ENCODE assay signal across 8 cellular contexts in genomic region chr3:15108082-15108545, GRCh38. TPM values are rescaled to one million over a fixed set of nuclear protein-coding genes. Genes with fewer than 3 reads are reported as not detected.
A peak's percentile ranks its signal among the peaks of the same experiment; 100 is the strongest.
DNase-seq lines count a peak whose midpoint lies in the region; ATAC-seq, FAIRE-seq and TF ChIP-seq lines count a peak whose summit lies in the region.

No MANE protein-coding gene starts in this region.

- no peaks in the 10 kb centered on the region for H3K9me3 ChIP-seq in HepG2 (ENCODE audit: low read length)

- H3K4me1 Mint-ChIP-seq in chondrocyte (ENCODE audit: low read depth), result peaks cover 6% of the 10 kb centered on the region

- no peaks in the 10 kb centered on the region for H3K36me3 Mint-ChIP-seq in chondrocyte (ENCODE audit: low read depth)

- no peak overlapping the region for H3K4me3 Mint-ChIP-seq in chondrocyte (ENCODE audit: unreplicated experiment)

- peaks cover 39% of the 10 kb centered on the region for H3K4me1 ChIP-seq in HepG2 (ENCODE audit: insufficient read depth, low read length)

- no peak overlapping the region for H3K27ac Mint-ChIP-seq in chondrocyte (ENCODE audit: unreplicated experiment)

- peak; percentile 28 for FAIRE-seq in HepG2 (lab: Jason Lieb, UNC)

- no TSS peak for BruUV-seq in HepG2 (replicated peaks; lab: Mats Ljungman, UMichigan)

- ATAC-seq in HG02610 (IDR thresholded peaks at IDR 0.05; ENCODE audit: unreplicated experiment) (peak; percentile 51), HepG2 (peak; percentile 94), HG03457 (IDR thresholded peaks at IDR 0.05; ENCODE audit: unreplicated experiment) (no peak)

- peaks cover 0 to 2% of the 10 kb centered on the region in 2 experiments; a peak in 1 of 5 replicates for H3K27me3 ChIP-seq in HepG2 (ENCODE audit: control insufficient read depth in 1 of 2, insufficient read depth in 2 of 2, low read length in 2 of 2)

- POLR2A ChIA-PET in GM10248 (lab: Yijun Ruan, JAX) (no interaction called here), HepG2 (lab: Yijun Ruan, JAX) (interaction anchor here (0.9 to 2.6 kb wide), 3 partner anchors 9 to 97 kb away, joined by 4 to 17 read pairs (median 13); partner anchors contain the start of genes CAPN7, MRPS25 and RBSN)

- 23% methylated on average over 4 of the region's 11 CpGs for WGBS in HepG2 (ENCODE audit: low lambda C conversion rate)

- H3K9me3 Mint-ChIP-seq in chondrocyte (ENCODE audit: low read depth), result no peaks in the 10 kb centered on the region

- H3K9ac ChIP-seq in HepG2 (ENCODE audit: insufficient read depth, low read depth, low read length), result peak overlapping the region; percentile 44

- intact Hi-C loops in HepG2 (cut with micrococcal nuclease; ENCODE audit: unreplicated experiment), result loop anchor here (1.0 to 5.0 kb wide), 2 partner anchors 270 to 299 kb away; no protein-coding TSS in a partner anchor

- TF ChIP-seq CTCF in GM10248 (IDR thresholded peaks at IDR 0.05; ENCODE audit: control extremely low read depth, extremely low read depth, low read depth, missing control alignments), result peak; percentile 90
- peak; percentile 96 for TF ChIP-seq CTCF in chondrocyte (IDR thresholded peaks at IDR 0.05)
- TF ChIP-seq CTCF in HepG2 (CRISPR knock-in tag; IDR thresholded peaks at IDR 0.05), result peak; percentile 95

- in situ Hi-C loops in HepG2 (cut with HindIII; ENCODE audit: extremely low pct_ligation_motif_present, low pct_unique_long_range_greater_than_20kb), result loop anchor here (10.0 kb wide), 1 partner anchor 297 kb away; no protein-coding TSS in a partner anchor

- H4K20me1 ChIP-seq in HepG2 (ENCODE audit: insufficient read depth, low read length), result no peaks in the 10 kb centered on the region

- no peak overlapping the region for H2AFZ ChIP-seq in HepG2 (ENCODE audit: low read length)

- peak overlapping the region; percentile 66 for H3K27ac ChIP-seq in HepG2 (ENCODE audit: extremely low read length, insufficient read depth, low read length)

- peak overlapping the region; percentile 99 for H3K4me2 ChIP-seq in HepG2 (ENCODE audit: low read depth, low read length)

- no peak for TF ChIP-seq EP300 in HepG2 (IDR thresholded peaks at IDR 0.05; ENCODE audit: low read depth in 2 of 2, low read length in 2 of 2)
- TF ChIP-seq EP300 in HepG2 (CRISPR knock-in tag; IDR thresholded peaks at IDR 0.05; ENCODE audit: borderline replicate concordance), result no peak

- DNase-seq in GM10248 (ENCODE audit: extremely low spot score) (peak; percentile 87), NCI-H2171 treated with DMSO at 0.1 percent for 48 hours (lab: John Stamatoyannopoulos, UW) (peak; percentile 24), chondrocyte (ENCODE audit: low spot score) (no peak), HepG2 (ENCODE audit: low spot score) (peak; percentile 64)
- DNase-seq in activated CD4-positive, CD25-positive, alpha-beta regulatory T cell treated with anti-CD3 and anti-CD28 coated beads, Interleukin-2, amount 50 U/mL, for 72 hours, result peak; percentile 81
- DNase-seq in stimulated activated CD4-positive, alpha-beta T cell treated with anti-CD3 and anti-CD28 coated beads, Interleukin-4, amount 100 ng/mL, for 4 hours, result peak; percentile 58 to 72

- CTCF ChIA-PET in GM10248 (lab: Yijun Ruan, JAX), result interaction anchor here (0.6 to 7.0 kb wide), 42 partner anchors 9 to 450 kb away, joined by 3 to 92 read pairs (median 4); partner anchors contain the start of genes CAPN7, RBSN and SH3BP5
- CTCF ChIA-PET in HepG2 (lab: Yijun Ruan, JAX; ENCODE audit: low intra/inter-chr PET ratio, low total read pairs), result interaction anchor here (1.0 to 1.2 kb wide), 2 partner anchors 270 to 297 kb away, joined by 5 to 6 read pairs; no protein-coding TSS in a partner anchor

- no peak for TF ChIP-seq POLR2A in HepG2 (IDR thresholded peaks at IDR 0.05; ENCODE audit: insufficient read depth in 1 of 2, low read depth in 2 of 2, low read length in 2 of 2)

- H3K36me3 ChIP-seq in HepG2 (replicated peaks in 1 of 2; ENCODE audit: control insufficient read depth in 1 of 2, insufficient read depth in 2 of 2, low read length in 2 of 2), result no peaks in the 10 kb centered on the region

- TF ChIP-seq RAD21 in HepG2 (CRISPR knock-in tag; IDR thresholded peaks at IDR 0.05), result peak; percentile 91

- H3K27me3 Mint-ChIP-seq in chondrocyte (ENCODE audit: low read depth), result peaks cover 1% of the 10 kb centered on the region

- no peaks in the 10 kb centered on the region for H3K79me2 ChIP-seq in HepG2 (ENCODE audit: insufficient read depth, low read length)

- H3K4me3 ChIP-seq in HepG2 (replicated peaks in 1 of 3; ENCODE audit: insufficient read depth in 1 of 3, low read depth in 2 of 3, low read length in 3 of 3), result peak overlapping the region; percentile 35 to 62 (median 52); a peak in 5 of 6 replicates

TF ChIP-seq in HepG2, 621 proteins besides CTCF, POLR2A, EP300 and RAD21 (continues in another document):
- TF ChIP-seq ZNF773 (CRISPR knock-in tag; IDR thresholded peaks at IDR 0.05; ENCODE audit: borderline replicate concordance) (no peak), ZNF20 (CRISPR knock-in tag; IDR thresholded peaks at IDR 0.05) (no peak), ZNF292 (CRISPR knock-in tag; IDR thresholded peaks at IDR 0.05; ENCODE audit: borderline replicate concordance, low read depth) (0 out of 2 replicates have a peak, but pooled peaks have one; percentile 5), SAFB2 (CRISPR knock-in tag; IDR thresholded peaks at IDR 0.05; ENCODE audit: borderline replicate concordance, low read depth) (no peak), ZNF615 (CRISPR knock-in tag; IDR thresholded peaks at IDR 0.05; ENCODE audit: borderline replicate concordance) (0 out of 2 replicates have a peak, but pooled peaks have one; percentile 22), HNRNPK (IDR thresholded peaks at IDR 0.05; ENCODE audit: low read depth, low read length, poor library complexity, severe bottlenecking) (no peak), ZNF530 (CRISPR knock-in tag; IDR thresholded peaks at IDR 0.05; ENCODE audit: low read depth) (no peak), ZFP82 (CRISPR knock-in tag; IDR thresholded peaks at IDR 0.05; ENCODE audit: borderline replicate concordance) (no peak), ZNF354B (CRISPR knock-in tag; IDR thresholded peaks at IDR 0.05) (no peak)

RNA-seq across cellular contexts. Expression of gene RBSN, which starts 9.2 kb away (rescaled TPM):
- 22.3 to 31.4 TPM (median 24.1 TPM) in 3 replicates for total RNA-seq in chondrocyte
- total RNA-seq in HepG2 (2016; rRNA removed; fragmentation: Illumina TruSeq; extraction: Trizol), result 11.8 and 14.7 TPM in 2 replicates
- total RNA-seq in HepG2 (2016; cell fraction: cytosol; rRNA removed; fragmentation: Illumina TruSeq; extraction: Trizol; ENCODE audit: low read depth), result 3.7 and 3.9 TPM in 2 replicates
- total RNA-seq in HepG2 (2016; cell fraction: insoluble cytoplasmic fraction; rRNA removed; fragmentation: Illumina TruSeq; extraction: Trizol), result 10.8 and 13.0 TPM in 2 replicates
- 10.4 and 11.3 TPM in 2 replicates for total RNA-seq in HepG2 (2016; cell fraction: membrane; rRNA removed; fragmentation: Illumina TruSeq; extraction: Trizol)
- 10.6 and 12.4 TPM in 2 replicates for total RNA-seq in HepG2 (2016; cell fraction: nucleus; rRNA removed; fragmentation: Illumina TruSeq; extraction: Trizol)
- 7.9 and 9.4 TPM in 2 replicates for polyA plus RNA-seq in HepG2 (2011; rRNA removed)
- 3.7 and 5.1 TPM in 2 replicates for polyA plus RNA-seq in HepG2 (2011; cell fraction: cytosol; rRNA removed)
- 22.2 and 23.7 TPM in 2 replicates for polyA plus RNA-seq in HepG2 (2011; cell fraction: nucleus; rRNA removed)
- polyA plus RNA-seq in HepG2 (2012), result 8.1 and 8.8 TPM in 2 replicates
- polyA plus RNA-seq in HepG2 (2016; cell fraction: cytosol; fragmentation: Illumina TruSeq; extraction: Trizol; ENCODE audit: low read depth), result 3.3 and 4.1 TPM in 2 replicates
- polyA plus RNA-seq in HepG2 (2016; cell fraction: insoluble cytoplasmic fraction; fragmentation: Illumina TruSeq; extraction: Trizol; ENCODE audit: low read depth), result 8.2 and 9.0 TPM in 2 replicates
- polyA plus RNA-seq in HepG2 (2016; cell fraction: membrane; fragmentation: Illumina TruSeq; extraction: Trizol; ENCODE audit: low read depth), result 5.9 and 6.1 TPM in 2 replicates
- polyA plus RNA-seq in HepG2 (2016; cell fraction: nucleus; fragmentation: Illumina TruSeq; extraction: Trizol; ENCODE audit: insufficient read depth, low read depth), result 15.4 and 16.1 TPM in 2 replicates
- polyA minus RNA-seq in HepG2 (2011; rRNA and poly(A)+ RNA removed; ENCODE audit: low replicate concordance), result 15.6 and 28.8 TPM in 2 replicates
- 7.3 and 10.0 TPM in 2 replicates for polyA minus RNA-seq in HepG2 (2011; cell fraction: cytosol; rRNA and poly(A)+ RNA removed)
- polyA minus RNA-seq in HepG2 (2011; cell fraction: nucleus; rRNA and poly(A)+ RNA removed), result 15.7 and 18.5 TPM in 2 replicates

RNA-seq across cellular contexts. Expression of gene MRPS25, which starts 43.0 kb away (rescaled TPM):
- total RNA-seq in chondrocyte (29.5 to 35.7 TPM (median 29.8 TPM) in 3 replicates), HepG2 (2016; rRNA removed; fragmentation: Illumina TruSeq; extraction: Trizol) (69.2 and 74.3 TPM in 2 replicates)
- total RNA-seq in HepG2 (2016; cell fraction: cytosol; rRNA removed; fragmentation: Illumina TruSeq; extraction: Trizol; ENCODE audit: low read depth), result 14.2 and 14.8 TPM in 2 replicates
- 70.2 and 72.6 TPM in 2 replicates for total RNA-seq in HepG2 (2016; cell fraction: insoluble cytoplasmic fraction; rRNA removed; fragmentation: Illumina TruSeq; extraction: Trizol)
- 27.9 and 28.9 TPM in 2 replicates for total RNA-seq in HepG2 (2016; cell fraction: membrane; rRNA removed; fragmentation: Illumina TruSeq; extraction: Trizol)
- total RNA-seq in HepG2 (2016; cell fraction: nucleus; rRNA removed; fragmentation: Illumina TruSeq; extraction: Trizol), result 64.0 TPM in 2 replicates
- 54.7 and 60.1 TPM in 2 replicates for polyA plus RNA-seq in HepG2 (2011; rRNA removed)
- polyA plus RNA-seq in HepG2 (2011; cell fraction: cytosol; rRNA removed), result 28.6 and 33.5 TPM in 2 replicates
- 148 and 153 TPM in 2 replicates for polyA plus RNA-seq in HepG2 (2011; cell fraction: nucleus; rRNA removed)
- 41.3 and 42.1 TPM in 2 replicates for polyA plus RNA-seq in HepG2 (2012)
- 23.2 and 27.5 TPM in 2 replicates for polyA plus RNA-seq in HepG2 (2016; cell fraction: cytosol; fragmentation: Illumina TruSeq; extraction: Trizol; ENCODE audit: low read depth)
- polyA plus RNA-seq in HepG2 (2016; cell fraction: insoluble cytoplasmic fraction; fragmentation: Illumina TruSeq; extraction: Trizol; ENCODE audit: low read depth), result 79.2 and 82.6 TPM in 2 replicates
- polyA plus RNA-seq in HepG2 (2016; cell fraction: membrane; fragmentation: Illumina TruSeq; extraction: Trizol; ENCODE audit: low read depth), result 27.1 and 31.5 TPM in 2 replicates
- 204 and 214 TPM in 2 replicates for polyA plus RNA-seq in HepG2 (2016; cell fraction: nucleus; fragmentation: Illumina TruSeq; extraction: Trizol; ENCODE audit: insufficient read depth, low read depth)
- polyA minus RNA-seq in HepG2 (2011; rRNA and poly(A)+ RNA removed; ENCODE audit: low replicate concordance), result 20.9 and 34.4 TPM in 2 replicates
- 12.5 and 15.0 TPM in 2 replicates for polyA minus RNA-seq in HepG2 (2011; cell fraction: cytosol; rRNA and poly(A)+ RNA removed)
- 53.0 and 61.3 TPM in 2 replicates for polyA minus RNA-seq in HepG2 (2011; cell fraction: nucleus; rRNA and poly(A)+ RNA removed)
